Comparison of ENCODE assay signal across 18 cellular contexts in genomic region chr5:10736354-10736753, GRCh38. TPM values are rescaled to one million over a fixed set of nuclear protein-coding genes. Genes with fewer than 3 reads are reported as not detected.
DNase-seq lines count a peak whose midpoint lies in the region; ATAC-seq and TF ChIP-seq lines count a peak whose summit lies in the region.
"Had no signal": no experiment of that assay in that cellular context is flagged by ENCODE, and none has a peak within 500 bp of the region (broad histone marks: within the 10 kb centered on the region; RNA-seq: fewer than 3 reads in every experiment).

No MANE protein-coding gene starts in this region.

- H3K27ac Mint-ChIP-seq in IgD-negative memory B cell: peak overlapping the region; percentile 25 to 83 (median 72)
- H3K27ac Mint-ChIP-seq in dendritic cell treated with granulocyte-macrophage colony-stimulating factor and Interleukin-4, amounts not matched to agents 40 ng/mL and 50 ng/mL, for 4 days: peak overlapping the region; percentile 43
- peak overlapping the region; percentile 63 for H3K27ac Mint-ChIP-seq in stimulated activated effector memory CD8-positive, alpha-beta T cell treated with anti-CD3 and anti-CD28 coated beads, Interleukin-12 subunit alpha, Interleukin-12 subunit beta, amount 100 ng/mL, for 72 hours
- H3K27ac Mint-ChIP-seq: activated naive CD4-positive, alpha-beta T cell treated with anti-CD3 and anti-CD28 coated beads for 36 hours; HFFc6 had no signal

- peaks cover 10% of the 10 kb centered on the region for H3K36me3 Mint-ChIP-seq in IgD-negative memory B cell
- peaks cover 94% of the 10 kb centered on the region for H3K36me3 Mint-ChIP-seq in dendritic cell treated with granulocyte-macrophage colony-stimulating factor and Interleukin-4, amounts not matched to agents 40 ng/mL and 50 ng/mL, for 4 days (ENCODE audit: low read depth)
- H3K36me3 Mint-ChIP-seq in stimulated activated effector memory CD8-positive, alpha-beta T cell treated with anti-CD3 and anti-CD28 coated beads, Interleukin-12 subunit alpha, Interleukin-12 subunit beta, amount 100 ng/mL, for 72 hours: peaks cover 36% of the 10 kb centered on the region

- H3K4me3 ChIP-seq in foreskin fibroblast (ENCODE audit: low read depth in 1 of 2, low read length in 2 of 2): no peak overlapping the region
- H3K4me3 ChIP-seq: gastrocnemius medialis, tibial artery had no signal

- peak; percentile 7 for ATAC-seq in GM21390 (IDR thresholded peaks at IDR 0.05; ENCODE audit: unreplicated experiment)
- ATAC-seq in stimulated activated effector memory CD8-positive, alpha-beta T cell treated with anti-CD3 and anti-CD28 coated beads, Interleukin-12 subunit alpha, Interleukin-12 subunit beta, amount 100 ng/mL, for 72 hours: no peak
- no peak for ATAC-seq in HG03045 (IDR thresholded peaks at IDR 0.05; ENCODE audit: unreplicated experiment)
- ATAC-seq: gastrocnemius medialis, left colon had no signal

- H3K4me1 Mint-ChIP-seq in IgD-negative memory B cell: peaks cover 25 to 43% (median 25%) of the 10 kb centered on the region in 3 donors
- H3K4me1 Mint-ChIP-seq in dendritic cell treated with granulocyte-macrophage colony-stimulating factor and Interleukin-4, amounts not matched to agents 40 ng/mL and 50 ng/mL, for 4 days (ENCODE audit: low read depth): peaks cover 78% of the 10 kb centered on the region
- peaks cover 45% of the 10 kb centered on the region for H3K4me1 Mint-ChIP-seq in stimulated activated effector memory CD8-positive, alpha-beta T cell treated with anti-CD3 and anti-CD28 coated beads, Interleukin-12 subunit alpha, Interleukin-12 subunit beta, amount 100 ng/mL, for 72 hours

- H3K9me3 Mint-ChIP-seq in IgD-negative memory B cell: no peaks in the 10 kb centered on the region
- peaks cover 14% of the 10 kb centered on the region for H3K9me3 Mint-ChIP-seq in dendritic cell treated with granulocyte-macrophage colony-stimulating factor and Interleukin-4, amounts not matched to agents 40 ng/mL and 50 ng/mL, for 4 days
- peaks cover 3% of the 10 kb centered on the region for H3K9me3 Mint-ChIP-seq in stimulated activated effector memory CD8-positive, alpha-beta T cell treated with anti-CD3 and anti-CD28 coated beads, Interleukin-12 subunit alpha, Interleukin-12 subunit beta, amount 100 ng/mL, for 72 hours

- no peak overlapping the region for H3K4me3 Mint-ChIP-seq in IgD-negative memory B cell
- no peak overlapping the region for H3K4me3 Mint-ChIP-seq in dendritic cell treated with granulocyte-macrophage colony-stimulating factor and Interleukin-4, amounts not matched to agents 40 ng/mL and 50 ng/mL, for 4 days
- no peak overlapping the region for H3K4me3 Mint-ChIP-seq in stimulated activated effector memory CD8-positive, alpha-beta T cell treated with anti-CD3 and anti-CD28 coated beads, Interleukin-12 subunit alpha, Interleukin-12 subunit beta, amount 100 ng/mL, for 72 hours
- H3K4me3 Mint-ChIP-seq: activated naive CD4-positive, alpha-beta T cell treated with anti-CD3 and anti-CD28 coated beads for 36 hours; HFFc6 had no signal

- no peaks in the 10 kb centered on the region for H3K27me3 Mint-ChIP-seq in IgD-negative memory B cell
- H3K27me3 Mint-ChIP-seq in dendritic cell treated with granulocyte-macrophage colony-stimulating factor and Interleukin-4, amounts not matched to agents 40 ng/mL and 50 ng/mL, for 4 days: no peaks in the 10 kb centered on the region

- intact Hi-C loops in dendritic cell treated with granulocyte-macrophage colony-stimulating factor and Interleukin-4, amounts not matched to agents 40 ng/mL and 50 ng/mL, for 4 days (cut with micrococcal nuclease): no loop called here

- TF ChIP-seq CTCF in foreskin fibroblast (IDR thresholded peaks at IDR 0.05; ENCODE audit: low read depth, low read length): no peak

- no peak for DNase-seq in stimulated activated effector memory CD8-positive, alpha-beta T cell treated with anti-CD3 and anti-CD28 coated beads, Interleukin-12 subunit alpha, Interleukin-12 subunit beta, amount 100 ng/mL, for 72 hours (ENCODE audit: low spot score in 2 of 2)
- DNase-seq in foreskin fibroblast: no peak
- no peak for DNase-seq in activated CD8-positive, alpha-beta memory T cell treated with anti-CD3 and anti-CD28 coated beads, Interleukin-2, amount 50 U/mL, for 48 hours
- DNase-seq: activated CD4-positive, alpha-beta T cell treated with anti-CD3 and anti-CD28 coated beads for 48 hours; activated naive CD4-positive, alpha-beta T cell treated with anti-CD3 and anti-CD28 coated beads for 36 hours; aorta; DMS53; gastrocnemius medialis; HFFc6; left colon; NCI-H1048; NCI-H774; small intestine; tibial artery had no signal

RNA-seq across cellular contexts. Expression of gene DAP, which starts 24.7 kb away (rescaled TPM):
- polyA plus RNA-seq in IgD-negative memory B cell: 105 TPM
